Comparison of ENCODE assay signal across 1 cellular context in the genomic region with DNA sequence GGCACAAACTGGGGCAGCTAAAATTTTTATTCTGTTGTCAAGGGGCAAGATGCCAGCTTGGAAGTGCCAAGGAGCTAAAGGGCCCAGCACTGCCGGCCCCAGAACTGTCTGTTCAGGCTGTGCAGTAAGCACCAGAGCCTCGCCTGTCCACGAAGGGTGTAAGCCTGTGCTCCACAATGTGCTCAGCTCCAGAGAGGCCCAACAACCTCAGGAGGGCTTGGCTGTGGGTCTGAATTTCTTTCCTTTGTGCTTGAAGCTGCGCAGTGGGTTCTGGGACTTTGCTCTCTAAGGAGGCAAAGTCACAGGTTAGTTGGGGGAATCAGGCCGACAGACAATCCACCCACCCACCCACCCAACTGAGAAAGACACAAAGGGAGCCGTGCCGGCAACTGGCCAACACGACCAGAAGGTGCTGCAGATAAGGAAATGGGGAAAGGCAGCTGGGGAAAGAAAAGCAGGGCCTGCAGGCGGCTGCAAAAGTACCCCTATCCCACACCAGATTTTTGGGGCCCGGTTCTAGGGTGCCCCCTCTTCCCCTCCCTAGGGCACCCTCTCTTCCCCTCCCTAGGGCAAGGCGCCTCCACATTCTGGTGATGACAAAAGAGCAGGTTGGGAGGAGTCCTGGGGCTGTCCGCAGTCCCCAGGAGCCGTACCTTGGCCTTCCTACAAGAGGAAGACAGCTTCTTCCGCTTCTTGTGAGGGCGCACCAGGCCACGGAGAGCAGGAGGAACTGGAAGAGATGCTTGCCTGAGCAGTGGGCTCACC.
TF ChIP-seq lines count a peak whose summit lies in the region.

No MANE protein-coding gene starts in this region.

TF ChIP-seq in GM12878, 131 proteins besides CTCF, POLR2A, EP300 and RAD21:
- TF ChIP-seq CHD4 (IDR thresholded peaks at IDR 0.05) (no peak), CEBPB (IDR thresholded peaks at IDR 0.05; ENCODE audit: borderline replicate concordance in 1 of 2, low read depth in 2 of 2, low read length in 2 of 2) (no peak), PAX5 (IDR thresholded peaks at IDR 0.05; ENCODE audit: borderline replicate concordance, low read depth, low read length) (no peak), MYB (IDR thresholded peaks at IDR 0.05; ENCODE audit: borderline replicate concordance, low read depth, low read length) (no peak), SREBF2 (IDR thresholded peaks at IDR 0.05; ENCODE audit: low read length) (no peak), STAT1 (conservative IDR thresholded peaks at IDR 0.05) (no peak), SIN3A (IDR thresholded peaks at IDR 0.05; ENCODE audit: low read depth, low read length) (no peak), CHD1 (IDR thresholded peaks at IDR 0.05; ENCODE audit: low read depth, low read length) (no peak), STAT3 (IDR thresholded peaks at IDR 0.05; ENCODE audit: low read depth, low read length) (no peak), RELA (IDR thresholded peaks at IDR 0.05; ENCODE audit: borderline replicate concordance, partially characterized antibody) (no peak), DPF2 (IDR thresholded peaks at IDR 0.05) (no peak), ZZZ3 (IDR thresholded peaks at IDR 0.05; ENCODE audit: control insufficient read depth, insufficient read length, low read depth) (no peak), MXI1 (IDR thresholded peaks at IDR 0.05; ENCODE audit: low read depth, low read length) (no peak), BMI1 (IDR thresholded peaks at IDR 0.05; ENCODE audit: borderline replicate concordance) (no peak), BCL11A (IDR thresholded peaks at IDR 0.05; ENCODE audit: low read depth, low read length) (no peak)
- TF ChIP-seq, protein P1, sequence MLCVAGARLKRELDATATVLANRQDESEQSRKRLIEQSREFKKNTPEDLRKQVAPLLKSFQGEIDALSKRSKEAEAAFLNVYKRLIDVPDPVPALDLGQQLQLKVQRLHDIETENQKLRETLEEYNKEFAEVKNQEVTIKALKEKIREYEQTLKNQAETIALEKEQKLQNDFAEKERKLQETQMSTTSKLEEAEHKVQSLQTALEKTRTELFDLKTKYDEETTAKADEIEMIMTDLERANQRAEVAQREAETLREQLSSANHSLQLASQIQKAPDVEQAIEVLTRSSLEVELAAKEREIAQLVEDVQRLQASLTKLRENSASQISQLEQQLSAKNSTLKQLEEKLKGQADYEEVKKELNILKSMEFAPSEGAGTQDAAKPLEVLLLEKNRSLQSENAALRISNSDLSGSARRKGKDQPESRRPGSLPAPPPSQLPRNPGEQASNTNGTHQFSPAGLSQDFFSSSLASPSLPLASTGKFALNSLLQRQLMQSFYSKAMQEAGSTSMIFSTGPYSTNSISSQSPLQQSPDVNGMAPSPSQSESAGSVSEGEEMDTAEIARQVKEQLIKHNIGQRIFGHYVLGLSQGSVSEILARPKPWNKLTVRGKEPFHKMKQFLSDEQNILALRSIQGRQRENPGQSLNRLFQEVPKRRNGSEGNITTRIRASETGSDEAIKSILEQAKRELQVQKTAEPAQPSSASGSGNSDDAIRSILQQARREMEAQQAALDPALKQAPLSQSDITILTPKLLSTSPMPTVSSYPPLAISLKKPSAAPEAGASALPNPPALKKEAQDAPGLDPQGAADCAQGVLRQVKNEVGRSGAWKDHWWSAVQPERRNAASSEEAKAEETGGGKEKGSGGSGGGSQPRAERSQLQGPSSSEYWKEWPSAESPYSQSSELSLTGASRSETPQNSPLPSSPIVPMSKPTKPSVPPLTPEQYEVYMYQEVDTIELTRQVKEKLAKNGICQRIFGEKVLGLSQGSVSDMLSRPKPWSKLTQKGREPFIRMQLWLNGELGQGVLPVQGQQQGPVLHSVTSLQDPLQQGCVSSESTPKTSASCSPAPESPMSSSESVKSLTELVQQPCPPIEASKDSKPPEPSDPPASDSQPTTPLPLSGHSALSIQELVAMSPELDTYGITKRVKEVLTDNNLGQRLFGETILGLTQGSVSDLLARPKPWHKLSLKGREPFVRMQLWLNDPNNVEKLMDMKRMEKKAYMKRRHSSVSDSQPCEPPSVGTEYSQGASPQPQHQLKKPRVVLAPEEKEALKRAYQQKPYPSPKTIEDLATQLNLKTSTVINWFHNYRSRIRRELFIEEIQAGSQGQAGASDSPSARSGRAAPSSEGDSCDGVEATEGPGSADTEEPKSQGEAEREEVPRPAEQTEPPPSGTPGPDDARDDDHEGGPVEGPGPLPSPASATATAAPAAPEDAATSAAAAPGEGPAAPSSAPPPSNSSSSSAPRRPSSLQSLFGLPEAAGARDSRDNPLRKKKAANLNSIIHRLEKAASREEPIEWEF (IDR thresholded peaks at IDR 0.05; ENCODE audit: insufficient replicate concordance, low read depth, low read length), result no peak
- TF ChIP-seq, protein P2, sequence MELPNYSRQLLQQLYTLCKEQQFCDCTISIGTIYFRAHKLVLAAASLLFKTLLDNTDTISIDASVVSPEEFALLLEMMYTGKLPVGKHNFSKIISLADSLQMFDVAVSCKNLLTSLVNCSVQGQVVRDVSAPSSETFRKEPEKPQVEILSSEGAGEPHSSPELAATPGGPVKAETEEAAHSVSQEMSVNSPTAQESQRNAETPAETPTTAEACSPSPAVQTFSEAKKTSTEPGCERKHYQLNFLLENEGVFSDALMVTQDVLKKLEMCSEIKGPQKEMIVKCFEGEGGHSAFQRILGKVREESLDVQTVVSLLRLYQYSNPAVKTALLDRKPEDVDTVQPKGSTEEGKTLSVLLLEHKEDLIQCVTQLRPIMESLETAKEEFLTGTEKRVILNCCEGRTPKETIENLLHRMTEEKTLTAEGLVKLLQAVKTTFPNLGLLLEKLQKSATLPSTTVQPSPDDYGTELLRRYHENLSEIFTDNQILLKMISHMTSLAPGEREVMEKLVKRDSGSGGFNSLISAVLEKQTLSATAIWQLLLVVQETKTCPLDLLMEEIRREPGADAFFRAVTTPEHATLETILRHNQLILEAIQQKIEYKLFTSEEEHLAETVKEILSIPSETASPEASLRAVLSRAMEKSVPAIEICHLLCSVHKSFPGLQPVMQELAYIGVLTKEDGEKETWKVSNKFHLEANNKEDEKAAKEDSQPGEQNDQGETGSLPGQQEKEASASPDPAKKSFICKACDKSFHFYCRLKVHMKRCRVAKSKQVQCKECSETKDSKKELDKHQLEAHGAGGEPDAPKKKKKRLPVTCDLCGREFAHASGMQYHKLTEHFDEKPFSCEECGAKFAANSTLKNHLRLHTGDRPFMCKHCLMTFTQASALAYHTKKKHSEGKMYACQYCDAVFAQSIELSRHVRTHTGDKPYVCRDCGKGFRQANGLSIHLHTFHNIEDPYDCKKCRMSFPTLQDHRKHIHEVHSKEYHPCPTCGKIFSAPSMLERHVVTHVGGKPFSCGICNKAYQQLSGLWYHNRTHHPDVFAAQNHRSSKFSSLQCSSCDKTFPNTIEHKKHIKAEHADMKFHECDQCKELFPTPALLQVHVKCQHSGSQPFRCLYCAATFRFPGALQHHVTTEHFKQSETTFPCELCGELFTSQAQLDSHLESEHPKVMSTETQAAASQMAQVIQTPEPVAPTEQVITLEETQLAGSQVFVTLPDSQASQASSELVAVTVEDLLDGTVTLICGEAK (IDR thresholded peaks at IDR 0.05; ENCODE audit: borderline replicate concordance), result no peak
- TF ChIP-seq, protein P3, sequence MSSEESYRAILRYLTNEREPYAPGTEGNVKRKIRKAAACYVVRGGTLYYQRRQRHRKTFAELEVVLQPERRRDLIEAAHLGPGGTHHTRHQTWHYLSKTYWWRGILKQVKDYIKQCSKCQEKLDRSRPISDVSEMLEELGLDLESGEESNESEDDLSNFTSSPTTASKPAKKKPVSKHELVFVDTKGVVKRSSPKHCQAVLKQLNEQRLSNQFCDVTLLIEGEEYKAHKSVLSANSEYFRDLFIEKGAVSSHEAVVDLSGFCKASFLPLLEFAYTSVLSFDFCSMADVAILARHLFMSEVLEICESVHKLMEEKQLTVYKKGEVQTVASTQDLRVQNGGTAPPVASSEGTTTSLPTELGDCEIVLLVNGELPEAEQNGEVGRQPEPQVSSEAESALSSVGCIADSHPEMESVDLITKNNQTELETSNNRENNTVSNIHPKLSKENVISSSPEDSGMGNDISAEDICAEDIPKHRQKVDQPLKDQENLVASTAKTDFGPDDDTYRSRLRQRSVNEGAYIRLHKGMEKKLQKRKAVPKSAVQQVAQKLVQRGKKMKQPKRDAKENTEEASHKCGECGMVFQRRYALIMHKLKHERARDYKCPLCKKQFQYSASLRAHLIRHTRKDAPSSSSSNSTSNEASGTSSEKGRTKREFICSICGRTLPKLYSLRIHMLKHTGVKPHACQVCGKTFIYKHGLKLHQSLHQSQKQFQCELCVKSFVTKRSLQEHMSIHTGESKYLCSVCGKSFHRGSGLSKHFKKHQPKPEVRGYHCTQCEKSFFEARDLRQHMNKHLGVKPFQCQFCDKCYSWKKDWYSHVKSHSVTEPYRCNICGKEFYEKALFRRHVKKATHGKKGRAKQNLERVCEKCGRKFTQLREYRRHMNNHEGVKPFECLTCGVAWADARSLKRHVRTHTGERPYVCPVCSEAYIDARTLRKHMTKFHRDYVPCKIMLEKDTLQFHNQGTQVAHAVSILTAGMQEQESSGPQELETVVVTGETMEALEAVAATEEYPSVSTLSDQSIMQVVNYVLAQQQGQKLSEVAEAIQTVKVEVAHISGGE (CRISPR knock-in tag; IDR thresholded peaks at IDR 0.05), result no peak
